Comparison of ENCODE assay signal across 8 cellular contexts in genomic region chr6:34425498-34426410, GRCh38. TPM values are rescaled to one million over a fixed set of nuclear protein-coding genes. Genes with fewer than 3 reads are reported as not detected.
DNase-seq lines count a peak whose midpoint lies in the region; ATAC-seq lines count a peak whose summit lies in the region.

Gene RPS10 (minus strand): TSS chr6:34426069. CDS start chr6:34425221, 848 bp downstream.

- peak; percentile 89 for ATAC-seq in HG02588 (IDR thresholded peaks at IDR 0.05; ENCODE audit: unreplicated experiment)
- ATAC-seq in activated naive CD4-positive, alpha-beta T cell treated with anti-CD3 and anti-CD28 coated beads, Interleukin-2, amount 50 U/mL, for 72 hours, result peak; percentile 96

- DNase-seq in GDM1 (lab: John Stamatoyannopoulos, UW), result peak; percentile 88
- peak; percentile 92 for DNase-seq in NCI-H1105 treated with DMSO at 0.1 percent for 48 hours (lab: John Stamatoyannopoulos, UW)
- peak; percentile 93 for DNase-seq in SKM-1 treated with dmso at 0.1 percent for 144 hours (lab: John Stamatoyannopoulos, UW; ENCODE audit: unreplicated experiment)
- peak; percentile 96 for DNase-seq in activated naive CD4-positive, alpha-beta T cell treated with anti-CD3 and anti-CD28 coated beads, Interleukin-2, amount 50 U/mL, for 72 hours (ENCODE audit: low spot score in 2 of 2)
- DNase-seq in globus pallidus (ENCODE audit: low spot score), result peak; percentile 91
- DNase-seq in nucleus accumbens (lab: John Stamatoyannopoulos, UW), result peak in 55 of 56 donors; percentile 53 to 94 (median 86)
- DNase-seq in superior temporal gyrus (ENCODE audit: extremely low spot score), result peak; percentile 93

- H3K27ac Mint-ChIP-seq in activated naive CD4-positive, alpha-beta T cell treated with anti-CD3 and anti-CD28 coated beads, Interleukin-2, amount 50 U/mL, for 72 hours, result peak within 1 kb of the TSS; percentile 98 to 100

- H3K9me3 Mint-ChIP-seq in activated naive CD4-positive, alpha-beta T cell treated with anti-CD3 and anti-CD28 coated beads, Interleukin-2, amount 50 U/mL, for 72 hours, result no peaks in the 10 kb centered on the region

- peaks cover 26 to 43% of the 10 kb centered on the region in 2 donors for H3K36me3 Mint-ChIP-seq in activated naive CD4-positive, alpha-beta T cell treated with anti-CD3 and anti-CD28 coated beads, Interleukin-2, amount 50 U/mL, for 72 hours

RNA-seq across cellular contexts. Expression of gene RPS10, which starts in this region (rescaled TPM):
- total RNA-seq in activated naive CD4-positive, alpha-beta T cell treated with anti-CD3 and anti-CD28 coated beads, Interleukin-2, amount 50 U/mL, for 72 hours, result 1,000 to 10,000 TPM; 2,345 to 2,565 TPM

Comparison
In these comparisons a context has a peak if more than half of its experiments do, and no peak if none do; other contexts are left out.
1. Peak in every context shown above with its lines: DNase-seq and ATAC-seq.